15 cellular contexts compared by ENCODE assay signal in genomic region chr17:6713918-6714271, GRCh38. TPM values are rescaled to one million over a fixed set of nuclear protein-coding genes. Genes with fewer than 3 reads are reported as not detected.
DNase-seq lines count a peak whose midpoint lies in the region; TF ChIP-seq lines count a peak whose summit lies in the region.
"Had no signal": no experiment of that assay in that cellular context is flagged by ENCODE, and none has a peak within 500 bp of the region (broad histone marks: within the 10 kb centered on the region; RNA-seq: fewer than 3 reads in every experiment).

No MANE protein-coding gene starts in this region.

- DNase-seq in CD14-positive monocyte (ENCODE audit: low spot score): no peak
- peak; percentile 40 to 45 for DNase-seq in NCI-H1930 (lab: John Stamatoyannopoulos, UW)
- no peak for DNase-seq in fibroblast of pulmonary artery (ENCODE audit: low read depth)
- DNase-seq in osteocyte (ENCODE audit: extremely low spot score, unreplicated experiment): peak; percentile 83
- no peak for DNase-seq in UCSD-AML1 (lab: John Stamatoyannopoulos, UW; ENCODE audit: unreplicated experiment)
- DNase-seq in germinal center (ENCODE audit: low spot score): no peak
- DNase-seq in Kasumi-1 (lab: John Stamatoyannopoulos, UW): no peak
- DNase-seq in HuH-7 (ENCODE audit: low spot score): no peak
- DNase-seq: activated CD4-positive, alpha-beta T cell treated with anti-CD3 and anti-CD28 coated beads, Interleukin-2, amount 50 U/mL, for 1 hour; DMS 273 treated with DMSO at 0.1 percent for 48 hours; SHP77; stimulated activated CD4-positive, alpha-beta T cell treated with anti-CD3 and anti-CD28 coated beads, Interleukin-4, amount 100 ng/mL, for 4 hours; uterus had no signal

- H3K27ac Mint-ChIP-seq in CD14-positive monocyte (peak overlapping the region in 1 of 7 donors; percentile 81), osteocyte (ENCODE audit: unreplicated experiment) (no peak overlapping the region)

- TF ChIP-seq CTCF in CD14-positive monocyte (IDR thresholded peaks at IDR 0.05) (no peak), fibroblast of pulmonary artery (IDR thresholded peaks at IDR 0.05; ENCODE audit: low read length, missing control alignments) (no peak), osteocyte (IDR thresholded peaks at IDR 0.05) (no peak)

- H3K4me3 Mint-ChIP-seq in CD14-positive monocyte: peak overlapping the region; percentile 63 to 87
- H3K4me3 Mint-ChIP-seq in osteocyte (ENCODE audit: unreplicated experiment): peak overlapping the region; percentile 59

- peaks cover 0 to 8% of the 10 kb centered on the region in 2 donors for H3K36me3 Mint-ChIP-seq in CD14-positive monocyte
- H3K36me3 Mint-ChIP-seq in osteocyte (ENCODE audit: unreplicated experiment): no peaks in the 10 kb centered on the region

- intact Hi-C loops in CD14-positive monocyte (cut with micrococcal nuclease): no loop called here

- H3K9me3 Mint-ChIP-seq in CD14-positive monocyte: peaks cover 0 to 29% (median 17%) of the 10 kb centered on the region in 7 donors
- no peaks in the 10 kb centered on the region for H3K9me3 Mint-ChIP-seq in osteocyte (ENCODE audit: unreplicated experiment)

- peaks cover 38 to 50% (median 42%) of the 10 kb centered on the region in 3 donors for H3K27me3 Mint-ChIP-seq in CD14-positive monocyte (ENCODE audit: low read depth in 3 of 3)
- peaks cover 41% of the 10 kb centered on the region for H3K27me3 Mint-ChIP-seq in osteocyte (ENCODE audit: unreplicated experiment)

- H3K4me3 ChIP-seq in fibroblast of pulmonary artery (replicated peaks; ENCODE audit: low read depth, low read length): peak overlapping the region; percentile 29

- peaks cover 34% of the 10 kb centered on the region for H3K4me1 Mint-ChIP-seq in CD14-positive monocyte
- peaks cover 10% of the 10 kb centered on the region for H3K4me1 Mint-ChIP-seq in osteocyte (ENCODE audit: unreplicated experiment)

RNA-seq across cellular contexts. Expression of gene SLC13A5, which starts 0.7 kb away (rescaled TPM):
- not detected for polyA plus RNA-seq in CD14-positive monocyte
- not detected in 2 replicates for total RNA-seq in osteocyte
- total RNA-seq: myocyte, NCI-H460 had no signal

RNA-seq across cellular contexts. Expression of gene XAF1, which starts 42.0 kb away (rescaled TPM):
- 10 to 100 TPM; 28.4 to 45.9 TPM for polyA plus RNA-seq in CD14-positive monocyte
- 0.91 and 1.5 TPM in 2 replicates for total RNA-seq in osteocyte
- total RNA-seq: NCI-H460 had no signal

Comparison
In these comparisons a context has a peak if more than half of its experiments do, and no peak if none do; other contexts are left out.
1. DNase-seq: peak in NCI-H1930 (2 of 2) and osteocyte (single experiment); none in CD14-positive monocyte (single experiment), fibroblast of pulmonary artery (single experiment), UCSD-AML1 (single experiment), germinal center (single experiment), Kasumi-1 (0 of 2) and HuH-7 (single experiment).